Comparison of ENCODE assay signal across 1 cellular context in genomic region chr1:56073206-56073605, GRCh38.
TF ChIP-seq lines count a peak whose summit lies in the region.

No MANE protein-coding gene starts in this region.

TF ChIP-seq in SK-N-SH, 30 proteins besides CTCF, POLR2A, EP300 and RAD21 (continued from another document):
- TF ChIP-seq RFX5 (IDR thresholded peaks at IDR 0.05; ENCODE audit: low read length) (no peak), YY1 (IDR thresholded peaks at IDR 0.05; ENCODE audit: low read depth) (no peak), POLR2AphosphoS5 (IDR thresholded peaks at IDR 0.05; ENCODE audit: low read depth, low read length) (no peak), SIN3A (IDR thresholded peaks at IDR 0.05; ENCODE audit: borderline replicate concordance, low read depth, low read length) (no peak), TAF1 (IDR thresholded peaks at IDR 0.05; ENCODE audit: borderline replicate concordance, low read depth, low read length) (no peak), FOSL2 (IDR thresholded peaks at IDR 0.05; ENCODE audit: borderline replicate concordance, low read depth) (no peak), MXI1 (IDR thresholded peaks at IDR 0.05; ENCODE audit: low read depth, low read length) (no peak), TCF12 (IDR thresholded peaks at IDR 0.05) (no peak), TEAD4 (IDR thresholded peaks at IDR 0.05; ENCODE audit: borderline replicate concordance, insufficient read depth) (no peak), PBX3 (IDR thresholded peaks at IDR 0.05) (no peak), USF2 (IDR thresholded peaks at IDR 0.05; ENCODE audit: borderline replicate concordance, low read depth, low read length) (no peak), GATA2 (CRISPR knock-in tag; IDR thresholded peaks at IDR 0.05) (no peak), EZH2phosphoT487 (IDR thresholded peaks at IDR 0.05; ENCODE audit: borderline replicate concordance, low read depth) (no peak), NFIC (IDR thresholded peaks at IDR 0.05; ENCODE audit: borderline replicate concordance) (no peak)
- TF ChIP-seq, protein P1, sequence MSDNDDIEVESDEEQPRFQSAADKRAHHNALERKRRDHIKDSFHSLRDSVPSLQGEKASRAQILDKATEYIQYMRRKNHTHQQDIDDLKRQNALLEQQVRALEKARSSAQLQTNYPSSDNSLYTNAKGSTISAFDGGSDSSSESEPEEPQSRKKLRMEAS (IDR thresholded peaks at IDR 0.05; ENCODE audit: low read depth), result no peak
- TF ChIP-seq, protein P2, sequence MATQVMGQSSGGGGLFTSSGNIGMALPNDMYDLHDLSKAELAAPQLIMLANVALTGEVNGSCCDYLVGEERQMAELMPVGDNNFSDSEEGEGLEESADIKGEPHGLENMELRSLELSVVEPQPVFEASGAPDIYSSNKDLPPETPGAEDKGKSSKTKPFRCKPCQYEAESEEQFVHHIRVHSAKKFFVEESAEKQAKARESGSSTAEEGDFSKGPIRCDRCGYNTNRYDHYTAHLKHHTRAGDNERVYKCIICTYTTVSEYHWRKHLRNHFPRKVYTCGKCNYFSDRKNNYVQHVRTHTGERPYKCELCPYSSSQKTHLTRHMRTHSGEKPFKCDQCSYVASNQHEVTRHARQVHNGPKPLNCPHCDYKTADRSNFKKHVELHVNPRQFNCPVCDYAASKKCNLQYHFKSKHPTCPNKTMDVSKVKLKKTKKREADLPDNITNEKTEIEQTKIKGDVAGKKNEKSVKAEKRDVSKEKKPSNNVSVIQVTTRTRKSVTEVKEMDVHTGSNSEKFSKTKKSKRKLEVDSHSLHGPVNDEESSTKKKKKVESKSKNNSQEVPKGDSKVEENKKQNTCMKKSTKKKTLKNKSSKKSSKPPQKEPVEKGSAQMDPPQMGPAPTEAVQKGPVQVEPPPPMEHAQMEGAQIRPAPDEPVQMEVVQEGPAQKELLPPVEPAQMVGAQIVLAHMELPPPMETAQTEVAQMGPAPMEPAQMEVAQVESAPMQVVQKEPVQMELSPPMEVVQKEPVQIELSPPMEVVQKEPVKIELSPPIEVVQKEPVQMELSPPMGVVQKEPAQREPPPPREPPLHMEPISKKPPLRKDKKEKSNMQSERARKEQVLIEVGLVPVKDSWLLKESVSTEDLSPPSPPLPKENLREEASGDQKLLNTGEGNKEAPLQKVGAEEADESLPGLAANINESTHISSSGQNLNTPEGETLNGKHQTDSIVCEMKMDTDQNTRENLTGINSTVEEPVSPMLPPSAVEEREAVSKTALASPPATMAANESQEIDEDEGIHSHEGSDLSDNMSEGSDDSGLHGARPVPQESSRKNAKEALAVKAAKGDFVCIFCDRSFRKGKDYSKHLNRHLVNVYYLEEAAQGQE (IDR thresholded peaks at IDR 0.05; ENCODE audit: low read depth, low read length), result no peak
